In the genomic region with DNA sequence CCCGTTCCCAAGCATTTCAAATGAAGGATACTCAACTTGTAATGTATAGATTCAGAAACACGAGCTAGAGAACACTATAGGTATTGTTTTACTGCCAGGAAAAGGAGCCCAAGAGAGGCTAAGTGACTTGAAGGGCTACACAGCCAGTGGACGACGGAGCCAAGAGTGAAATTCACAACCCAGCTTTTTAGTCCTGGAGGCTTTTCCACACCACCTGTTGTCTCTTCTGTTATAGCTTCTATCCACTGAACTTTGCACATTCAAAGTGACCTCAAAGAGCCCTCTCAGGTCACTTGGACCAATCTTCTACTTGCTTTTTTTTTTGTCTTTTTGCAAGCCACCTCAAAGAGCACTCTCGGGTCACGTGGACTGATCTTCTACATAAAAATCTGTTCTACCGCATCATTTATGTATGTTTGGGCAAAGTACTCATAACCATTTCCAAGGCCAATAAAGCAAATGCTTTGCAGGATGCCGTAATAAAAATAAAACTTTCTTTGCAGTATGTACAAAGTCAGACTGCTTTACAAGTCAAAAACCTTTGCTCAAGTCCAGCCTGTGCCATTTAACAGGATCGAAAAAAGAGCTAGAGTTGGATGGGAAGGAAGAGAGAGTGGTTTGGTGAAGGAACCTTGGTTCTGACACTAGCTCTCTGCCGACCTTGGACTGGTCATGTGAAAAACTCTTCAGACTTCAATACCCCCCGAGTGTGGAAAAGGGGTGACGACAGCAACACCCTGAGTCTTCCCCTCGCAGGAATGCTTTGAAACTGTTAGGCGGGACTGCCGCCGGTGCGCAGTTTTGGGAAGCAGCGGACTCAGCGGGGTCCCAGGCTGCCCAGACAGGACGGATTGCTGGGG, we compare ENCODE assay signal across 7 cellular contexts. TPM values are rescaled to one million over a fixed set of nuclear protein-coding genes. Genes with fewer than 3 reads are reported as not detected.
DNase-seq lines count a peak whose midpoint lies in the region; ATAC-seq and TF ChIP-seq lines count a peak whose summit lies in the region.

No MANE protein-coding gene starts in this region.

- DNase-seq in G401 (ENCODE audit: low spot score) (peak; percentile 55), NCI-H345 treated with DMSO at 0.1 percent for 48 hours (lab: John Stamatoyannopoulos, UW; ENCODE audit: unreplicated experiment) (no peak)
- DNase-seq in activated CD8-positive, alpha-beta T cell treated with anti-CD3 and anti-CD28 coated beads for 36 hours, result peak; percentile 2

- ATAC-seq in HG03159 (IDR thresholded peaks at IDR 0.05; ENCODE audit: unreplicated experiment) (peak; percentile 9), gastroesophageal sphincter (no peak), HG03196 (IDR thresholded peaks at IDR 0.05; ENCODE audit: unreplicated experiment) (no peak)
- no peak for ATAC-seq in activated CD8-positive, alpha-beta T cell treated with anti-CD3 and anti-CD28 coated beads for 36 hours

- POLR2A ChIA-PET in activated CD8-positive, alpha-beta T cell treated with anti-CD3 and anti-CD28 coated beads for 36 hours (lab: Charles Lee), result interaction anchor here (0.6 to 2.0 kb wide), 7 partner anchors 11 to 1259 kb away, joined by 3 to 8 read pairs (median 3); a partner anchor contains a TSS

- peak overlapping the region; percentile 89 for H3K4me2 ChIP-seq in parathyroid adenoma (ENCODE audit: low read length)

- intact Hi-C loops in activated CD8-positive, alpha-beta T cell treated with anti-CD3 and anti-CD28 coated beads for 36 hours (cut with micrococcal nuclease), result no loop called here

- TF ChIP-seq CTCF in activated CD8-positive, alpha-beta T cell treated with anti-CD3 and anti-CD28 coated beads for 36 hours (IDR thresholded peaks at IDR 0.05), result no peak
- no peak for TF ChIP-seq CTCF in gastroesophageal sphincter (IDR thresholded peaks at IDR 0.05)
- TF ChIP-seq CTCF in parathyroid adenoma (IDR thresholded peaks at IDR 0.05), result no peak

- H3K79me2 ChIP-seq in parathyroid adenoma, result peaks cover 5% of the 10 kb centered on the region

- H3K27ac Mint-ChIP-seq in activated CD8-positive, alpha-beta T cell treated with anti-CD3 and anti-CD28 coated beads for 36 hours, result peak overlapping the region; percentile 74

- no peak for TF ChIP-seq POLR2A in gastroesophageal sphincter (IDR thresholded peaks at IDR 0.05)

- H3K36me3 Mint-ChIP-seq in activated CD8-positive, alpha-beta T cell treated with anti-CD3 and anti-CD28 coated beads for 36 hours (ENCODE audit: low read depth), result no peaks in the 10 kb centered on the region

- no peaks in the 10 kb centered on the region for H3K9me3 Mint-ChIP-seq in activated CD8-positive, alpha-beta T cell treated with anti-CD3 and anti-CD28 coated beads for 36 hours

- no peaks in the 10 kb centered on the region for H3K9me3 ChIP-seq in gastroesophageal sphincter
- no peaks in the 10 kb centered on the region for H3K9me3 ChIP-seq in parathyroid adenoma (ENCODE audit: control insufficient read depth, low read length)

- peaks cover 0 to 15% (median 0%) of the 10 kb centered on the region in 3 donors for H3K4me1 ChIP-seq in gastroesophageal sphincter
- H3K4me1 ChIP-seq in parathyroid adenoma, result peaks cover 4% of the 10 kb centered on the region

- H3K4me1 Mint-ChIP-seq in activated CD8-positive, alpha-beta T cell treated with anti-CD3 and anti-CD28 coated beads for 36 hours (ENCODE audit: low read depth), result peaks cover 20% of the 10 kb centered on the region

- peak overlapping the region; percentile 36 to 88 (median 86) for H3K27ac ChIP-seq in gastroesophageal sphincter
- peak overlapping the region; percentile 46 for H3K27ac ChIP-seq in parathyroid adenoma

- H3K27me3 ChIP-seq in gastroesophageal sphincter, result no peaks in the 10 kb centered on the region
- H3K27me3 ChIP-seq in parathyroid adenoma (ENCODE audit: control insufficient read depth, insufficient read depth, low read length), result no peaks in the 10 kb centered on the region

- TF ChIP-seq EP300 in gastroesophageal sphincter (IDR thresholded peaks at IDR 0.05), result no peak

- H3K27me3 Mint-ChIP-seq in activated CD8-positive, alpha-beta T cell treated with anti-CD3 and anti-CD28 coated beads for 36 hours, result no peaks in the 10 kb centered on the region

- peaks cover 0 to 5% of the 10 kb centered on the region in 2 donors for H3K36me3 ChIP-seq in gastroesophageal sphincter
- no peaks in the 10 kb centered on the region for H3K36me3 ChIP-seq in parathyroid adenoma (ENCODE audit: control insufficient read depth, insufficient read depth, low read length)

- H3K4me3 Mint-ChIP-seq in activated CD8-positive, alpha-beta T cell treated with anti-CD3 and anti-CD28 coated beads for 36 hours, result peak overlapping the region; percentile 86

- CTCF ChIA-PET in activated CD8-positive, alpha-beta T cell treated with anti-CD3 and anti-CD28 coated beads for 36 hours (lab: Charles Lee), result interaction anchor here (1.1 to 2.7 kb wide), 6 partner anchors 12 to 117 kb away, joined by 3 to 9 read pairs (median 5); no protein-coding TSS in a partner anchor

- WGBS in gastroesophageal sphincter (ENCODE audit: low coverage in 1 of 2), 2 donors, result 23 to 39% methylated on average over 11 to 19 of the region's 20 CpGs

- in situ Hi-C loops in G401 (cut with HindIII; ENCODE audit: low sequenced_read_pairs), result no loop called here

- H2AFZ ChIP-seq in parathyroid adenoma, result peak overlapping the region; percentile 97

- peak overlapping the region; percentile 70 for H3K9ac ChIP-seq in parathyroid adenoma

- H3K4me3 ChIP-seq in gastroesophageal sphincter, result peak overlapping the region; percentile 68 to 84
- H3K4me3 ChIP-seq in parathyroid adenoma (ENCODE audit: low read depth, low read length), result peak overlapping the region; percentile 87

RNA-seq across cellular contexts. Expression of a gene that starts 0.8 kb away (rescaled TPM):
- 13.9 and 19.8 TPM in 2 replicates for total RNA-seq in G401 (2014; rRNA removed; shearing (Covaris generic))
- total RNA-seq in activated CD8-positive, alpha-beta T cell treated with anti-CD3 and anti-CD28 coated beads for 36 hours, result 10 to 100 TPM; 11.7 to 13.7 TPM
- total RNA-seq in gastroesophageal sphincter, result 10 to 100 TPM in 2 of 4 donors, 1 to 10 TPM in 2; 7.3 to 14.4 (median 10.7) TPM
